In genomic region chrX:130649738-130650137, GRCh38 we compare ENCODE assay signal across 8 cellular contexts.
"Had no signal": no experiment of that assay in that cellular context is flagged by ENCODE, and none has a peak within 500 bp of the region (broad histone marks: within the 10 kb centered on the region; RNA-seq: fewer than 3 reads in every experiment).

No MANE protein-coding gene starts in this region.

- FAIRE-seq: HepG2, K562 had no signal

- H3K4me3 ChIP-seq: HAP-1, K562 had no signal

- ATAC-seq: HCT116, HepG2, K562 had no signal

- H3K4me1 ChIP-seq: HAP-1 had no signal

- H3K9me3 ChIP-seq: HAP-1 had no signal

- H3K27ac ChIP-seq: HL-60 had no signal

- DNase-seq: GOT3, H7, KG1 had no signal

- H3K36me3 ChIP-seq: HAP-1 had no signal
